7 cellular contexts compared by ENCODE assay signal in genomic region chr3:190322604-190323240, GRCh38. TPM values are rescaled to one million over a fixed set of nuclear protein-coding genes. Genes with fewer than 3 reads are reported as not detected.
DNase-seq lines count a peak whose midpoint lies in the region; ATAC-seq and TF ChIP-seq lines count a peak whose summit lies in the region.

No MANE protein-coding gene starts in this region.

- no peak for TF ChIP-seq POLR2A in spleen (IDR thresholded peaks at IDR 0.05)

- 6 to 10% (median 8%) methylated on average over 12 of the region's 12 CpGs for WGBS in spleen, 5 donors

- peaks cover 0 to 27% of the 10 kb centered on the region in 2 donors for H3K4me1 ChIP-seq in right atrium auricular region
- H3K4me1 ChIP-seq in spleen, result peaks cover 0 to 18% (median 10%) of the 10 kb centered on the region in 6 donors

- intact Hi-C loops in activated CD8-positive, alpha-beta T cell treated with anti-CD3 and anti-CD28 coated beads for 36 hours (cut with micrococcal nuclease), result loop anchor here (5.0 to 10.0 kb wide), 2 partner anchors 95 to 358 kb away; no protein-coding TSS in a partner anchor
- intact Hi-C loops in spleen (cut with DNase I; ENCODE audit: low total_unique reads), result loop anchor here (5.0 kb wide), 1 partner anchor 95 kb away; no protein-coding TSS in a partner anchor

- H3K27me3 ChIP-seq in right atrium auricular region (no peaks in the 10 kb centered on the region), spleen (replicated peaks in 1 of 7) (peaks cover 0 to 47% (median 11%) of the 10 kb centered on the region in 7 donors)

- no peaks in the 10 kb centered on the region for H3K9me3 Mint-ChIP-seq in activated CD8-positive, alpha-beta T cell treated with anti-CD3 and anti-CD28 coated beads for 36 hours

- H3K27ac ChIP-seq in right atrium auricular region (no peak overlapping the region), spleen (no peak overlapping the region)

- CTCF ChIA-PET in activated CD8-positive, alpha-beta T cell treated with anti-CD3 and anti-CD28 coated beads for 36 hours (lab: Charles Lee), result interaction anchor here (0.6 to 4.0 kb wide), 44 partner anchors 10 to 560 kb away, joined by 3 to 36 read pairs (median 4); no protein-coding TSS in a partner anchor

- H3K27me3 Mint-ChIP-seq in activated CD8-positive, alpha-beta T cell treated with anti-CD3 and anti-CD28 coated beads for 36 hours, result peaks cover 37% of the 10 kb centered on the region

- peak; percentile 10 for TF ChIP-seq CTCF in activated CD8-positive, alpha-beta T cell treated with anti-CD3 and anti-CD28 coated beads for 36 hours (IDR thresholded peaks at IDR 0.05)
- TF ChIP-seq CTCF in right atrium auricular region (IDR thresholded peaks at IDR 0.05) (no peak), spleen (IDR thresholded peaks at IDR 0.05 in 8 of 11, conservative IDR thresholded peaks at IDR 0.05 in 3 of 11) (peak in 3 of 11 experiments; percentile 11 to 30 (median 30))

- no peak overlapping the region for H3K27ac Mint-ChIP-seq in activated CD8-positive, alpha-beta T cell treated with anti-CD3 and anti-CD28 coated beads for 36 hours

- no peak for DNase-seq in activated CD8-positive, alpha-beta T cell treated with anti-CD3 and anti-CD28 coated beads for 36 hours
- DNase-seq in right atrium auricular region (ENCODE audit: low spot score) (no peak), spleen (no peak), DMS 273 treated with DMSO at 0.1 percent for 48 hours (lab: John Stamatoyannopoulos, UW) (no peak)

- peaks cover 28% of the 10 kb centered on the region for H3K4me1 Mint-ChIP-seq in activated CD8-positive, alpha-beta T cell treated with anti-CD3 and anti-CD28 coated beads for 36 hours (ENCODE audit: low read depth)

- ATAC-seq in HG02642 (IDR thresholded peaks at IDR 0.05; ENCODE audit: poor library complexity, unreplicated experiment), result peak; percentile 5
- ATAC-seq in activated CD8-positive, alpha-beta T cell treated with anti-CD3 and anti-CD28 coated beads for 36 hours, result no peak
- no peak for ATAC-seq in HG03342 (IDR thresholded peaks at IDR 0.05; ENCODE audit: unreplicated experiment)
- ATAC-seq in HG02623 (IDR thresholded peaks at IDR 0.05; ENCODE audit: unreplicated experiment), result no peak

- peak overlapping the region; percentile 49 for H3K4me3 Mint-ChIP-seq in activated CD8-positive, alpha-beta T cell treated with anti-CD3 and anti-CD28 coated beads for 36 hours

- H3K36me3 ChIP-seq in right atrium auricular region (no peaks in the 10 kb centered on the region), spleen (no peaks in the 10 kb centered on the region)

- H3K36me3 Mint-ChIP-seq in activated CD8-positive, alpha-beta T cell treated with anti-CD3 and anti-CD28 coated beads for 36 hours (ENCODE audit: low read depth), result no peaks in the 10 kb centered on the region

- H3K9me3 ChIP-seq in right atrium auricular region (no peaks in the 10 kb centered on the region), spleen (no peaks in the 10 kb centered on the region)

- H3K4me3 ChIP-seq in right atrium auricular region (peak overlapping the region; percentile 53 to 64), spleen (peak overlapping the region in 7 of 8 donors; percentile 36 to 71 (median 45))

- POLR2A ChIA-PET in activated CD8-positive, alpha-beta T cell treated with anti-CD3 and anti-CD28 coated beads for 36 hours (lab: Charles Lee), result no interaction called here

RNA-seq across cellular contexts. Expression of gene CLDN1, which starts 0.5 kb away (rescaled TPM):
- total RNA-seq in activated CD8-positive, alpha-beta T cell treated with anti-CD3 and anti-CD28 coated beads for 36 hours, result under 1 TPM; 0.58 to 0.77 TPM
- total RNA-seq in right atrium auricular region (10 to 100 TPM in 1 of 2 donors, 1 to 10 TPM in 1; 9.0 to 12.7 TPM), spleen (1 to 10 TPM in 3 of 7 donors, under 1 TPM in 4; 0.26 to 3.0 (median 0.91) TPM)
- 1 to 10 TPM in 1 of 3 donors, under 1 TPM in 2; 0.35 to 1.3 (median 0.91) TPM for polyA plus RNA-seq in spleen
